Comparison of ENCODE assay signal across 13 cellular contexts in genomic region chr1:47002211-47002610, GRCh38. TPM values are rescaled to one million over a fixed set of nuclear protein-coding genes. Genes with fewer than 3 reads are reported as not detected.
A peak's percentile ranks its signal among the peaks of the same experiment; 100 is the strongest.
DNase-seq lines count a peak whose midpoint lies in the region; ATAC-seq, FAIRE-seq and TF ChIP-seq lines count a peak whose summit lies in the region.
"Had no signal": no experiment of that assay in that cellular context is flagged by ENCODE, and none has a peak within 500 bp of the region (broad histone marks: within the 10 kb centered on the region; RNA-seq: fewer than 3 reads in every experiment).

No MANE protein-coding gene starts in this region.

- no TSS peak for BruUV-seq in GM12878 (replicated peaks; lab: Mats Ljungman, UMichigan)

- no peaks in the 10 kb centered on the region for H4K20me1 ChIP-seq in GM12878 (ENCODE audit: control insufficient read depth, insufficient read depth)

- SMC1A ChIA-PET in GM12878 (lab: Charles Lee; ENCODE audit: uncharacterized antibody, unreplicated experiment): no interaction called here

- RAD21 ChIA-PET in GM12878 (lab: Charles Lee; ENCODE audit: unreplicated experiment): no interaction called here

- H3K27ac ChIP-seq in GM12878 (ENCODE audit: control insufficient read depth, insufficient read depth) (no peak overlapping the region), prostate gland (no peak overlapping the region), upper lobe of right lung (no peak overlapping the region)

- no peak for ATAC-seq in GM12878
- ATAC-seq in upper lobe of right lung: no peak
- no peak for ATAC-seq in GM18498 (IDR thresholded peaks at IDR 0.05; ENCODE audit: unreplicated experiment)
- ATAC-seq in HG03565 (IDR thresholded peaks at IDR 0.05; ENCODE audit: unreplicated experiment): no peak

- POLR2A ChIA-PET in GM12878 (lab: Charles Lee): no interaction called here

- no peaks in the 10 kb centered on the region for H3K4me1 Mint-ChIP-seq in nephron progenitor cell

- DNase-seq in GM12864 (ENCODE audit: low read depth) (no peak), GM12878 (ENCODE audit: low read depth, low spot score) (no peak), nephron progenitor cell (no peak), prostate gland (ENCODE audit: low spot score) (no peak), upper lobe of right lung (no peak)
- DNase-seq: activated T-cell treated with anti-CD3 and anti-CD28 coated beads, Interleukin-2, amount 50 U/mL, for 1 hour; KG1; NCI-H510A; posterior cingulate gyrus had no signal

- H2AFZ ChIP-seq in GM12878 (ENCODE audit: control insufficient read depth, low read depth, low read length): no peak overlapping the region

- no peak overlapping the region for H3K27ac Mint-ChIP-seq in nephron progenitor cell

- FAIRE-seq in GM12878 (lab: Jason Lieb, UNC): no peak

- TF ChIP-seq CTCF in GM12864 (IDR thresholded peaks at IDR 0.05; ENCODE audit: low read depth, low read length, missing control alignments) (peak; percentile 46), LNCAP (IDR thresholded peaks at IDR 0.05) (peak; percentile 66), GM12878 (IDR thresholded peaks at IDR 0.05 in 2 of 3, conservative IDR thresholded peaks at IDR 0.05 in 1 of 3; ENCODE audit: control insufficient read depth in 2 of 3, extremely low read depth in 1 of 3, insufficient read depth in 1 of 3, low read depth in 3 of 3, low read length in 3 of 3) (peak; percentile 27 to 40 (median 28); a peak in 4 of 6 replicates), nephron progenitor cell (IDR thresholded peaks at IDR 0.05) (peak; percentile 41), prostate gland (IDR thresholded peaks at IDR 0.05) (peak in 1 of 4 experiments; percentile 24), upper lobe of right lung (IDR thresholded peaks at IDR 0.05) (no peak)

- TF ChIP-seq RAD21 in GM12878 (IDR thresholded peaks at IDR 0.05; ENCODE audit: insufficient read depth, low read depth, low read length): no peak

- H3K27me3 ChIP-seq in GM12878 (replicated peaks in 1 of 2; ENCODE audit: control insufficient read depth in 2 of 2, insufficient read depth in 2 of 2, low read length in 1 of 2) (no peaks in the 10 kb centered on the region), prostate gland (replicated peaks; ENCODE audit: insufficient read depth) (no peaks in the 10 kb centered on the region), upper lobe of right lung (no peaks in the 10 kb centered on the region)

- peaks cover 16% of the 10 kb centered on the region for H3K9me3 Mint-ChIP-seq in nephron progenitor cell

- no peaks in the 10 kb centered on the region for H3K79me2 ChIP-seq in GM12878 (ENCODE audit: control insufficient read depth, insufficient read depth, low read length)

- no peak overlapping the region for H3K9ac ChIP-seq in GM12878 (ENCODE audit: control insufficient read depth, insufficient read depth, low read length)

- no peak overlapping the region for H3K4me2 ChIP-seq in GM12878 (ENCODE audit: control insufficient read depth, insufficient read depth)

- no peak overlapping the region for H3K4me3 Mint-ChIP-seq in nephron progenitor cell

- in situ Hi-C loops in GM12878 (cut with MboI): no loop called here

- intact Hi-C loops in GM12878 (cut with micrococcal nuclease; ENCODE audit: unreplicated experiment): no loop called here
- intact Hi-C loops in prostate gland (cut with DNase I): no loop called here
- intact Hi-C loops in upper lobe of right lung (cut with DNase I): no loop called here

- no peaks in the 10 kb centered on the region; the same call in 2 of the 3 replicates for H3K9me3 ChIP-seq in GM12878 (replicated peaks; ENCODE audit: control insufficient read depth, insufficient read depth, low read length)
- H3K9me3 ChIP-seq in prostate gland: no peaks in the 10 kb centered on the region
- H3K9me3 ChIP-seq in upper lobe of right lung: no peaks in the 10 kb centered on the region

- WGBS in GM12878 (ENCODE audit: insufficient coverage, insufficient replicate concordance, low lambda C conversion rate, missing lambda C conversion rate): 0% methylated on average over 1 of the region's 1 CpG
- WGBS in prostate gland: 39% methylated on average over 1 of the region's 1 CpG

- H3K36me3 ChIP-seq in GM12878 (ENCODE audit: control insufficient read depth in 2 of 2, insufficient read depth in 2 of 2, low read length in 1 of 2): no peaks in the 10 kb centered on the region
- H3K36me3 ChIP-seq in prostate gland: no peaks in the 10 kb centered on the region
- no peaks in the 10 kb centered on the region for H3K36me3 ChIP-seq in upper lobe of right lung

- CTCF ChIA-PET in GM12878 (lab: Yijun Ruan, JAX): interaction anchor here (0.7 kb wide), 1 partner anchor 177 kb away, joined by 3 read pairs; no protein-coding TSS in a partner anchor

- H3K4me1 ChIP-seq in GM12878 (ENCODE audit: control insufficient read depth, insufficient read depth, low read length) (no peaks in the 10 kb centered on the region), prostate gland (replicated peaks) (no peaks in the 10 kb centered on the region), upper lobe of right lung (no peaks in the 10 kb centered on the region)

- peaks cover 11% of the 10 kb centered on the region for H3K27me3 Mint-ChIP-seq in nephron progenitor cell (ENCODE audit: low read depth, poor library complexity)

- no peak for TF ChIP-seq EP300 in GM12878 (IDR thresholded peaks at IDR 0.05; ENCODE audit: borderline replicate concordance in 1 of 2, control insufficient read depth in 1 of 2, low read depth in 2 of 2, low read length in 2 of 2)

- TF ChIP-seq POLR2A in GM12878 (IDR thresholded peaks at IDR 0.05; ENCODE audit: low read depth, low read length) (no peak), prostate gland (IDR thresholded peaks at IDR 0.05) (no peak)

- no peak overlapping the region for H3K4me3 ChIP-seq in GM12864 (ENCODE audit: low read depth, low read length)
- H3K4me3 ChIP-seq in GM12878: no peak overlapping the region
- no peak overlapping the region for H3K4me3 ChIP-seq in prostate gland
- H3K4me3 ChIP-seq in upper lobe of right lung: no peak overlapping the region

- no peaks in the 10 kb centered on the region for H3K36me3 Mint-ChIP-seq in nephron progenitor cell (ENCODE audit: low read depth)

TF ChIP-seq in GM12878, 131 proteins besides CTCF, POLR2A, EP300 and RAD21 (continues in another document):
- TF ChIP-seq, protein P1, sequence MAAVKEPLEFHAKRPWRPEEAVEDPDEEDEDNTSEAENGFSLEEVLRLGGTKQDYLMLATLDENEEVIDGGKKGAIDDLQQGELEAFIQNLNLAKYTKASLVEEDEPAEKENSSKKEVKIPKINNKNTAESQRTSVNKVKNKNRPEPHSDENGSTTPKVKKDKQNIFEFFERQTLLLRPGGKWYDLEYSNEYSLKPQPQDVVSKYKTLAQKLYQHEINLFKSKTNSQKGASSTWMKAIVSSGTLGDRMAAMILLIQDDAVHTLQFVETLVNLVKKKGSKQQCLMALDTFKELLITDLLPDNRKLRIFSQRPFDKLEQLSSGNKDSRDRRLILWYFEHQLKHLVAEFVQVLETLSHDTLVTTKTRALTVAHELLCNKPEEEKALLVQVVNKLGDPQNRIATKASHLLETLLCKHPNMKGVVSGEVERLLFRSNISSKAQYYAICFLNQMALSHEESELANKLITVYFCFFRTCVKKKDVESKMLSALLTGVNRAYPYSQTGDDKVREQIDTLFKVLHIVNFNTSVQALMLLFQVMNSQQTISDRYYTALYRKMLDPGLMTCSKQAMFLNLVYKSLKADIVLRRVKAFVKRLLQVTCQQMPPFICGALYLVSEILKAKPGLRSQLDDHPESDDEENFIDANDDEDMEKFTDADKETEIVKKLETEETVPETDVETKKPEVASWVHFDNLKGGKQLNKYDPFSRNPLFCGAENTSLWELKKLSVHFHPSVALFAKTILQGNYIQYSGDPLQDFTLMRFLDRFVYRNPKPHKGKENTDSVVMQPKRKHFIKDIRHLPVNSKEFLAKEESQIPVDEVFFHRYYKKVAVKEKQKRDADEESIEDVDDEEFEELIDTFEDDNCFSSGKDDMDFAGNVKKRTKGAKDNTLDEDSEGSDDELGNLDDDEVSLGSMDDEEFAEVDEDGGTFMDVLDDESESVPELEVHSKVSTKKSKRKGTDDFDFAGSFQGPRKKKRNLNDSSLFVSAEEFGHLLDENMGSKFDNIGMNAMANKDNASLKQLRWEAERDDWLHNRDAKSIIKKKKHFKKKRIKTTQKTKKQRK (IDR thresholded peaks at IDR 0.05; ENCODE audit: low read depth, low read length): no peak
- no peak for TF ChIP-seq SMC3 (IDR thresholded peaks at IDR 0.05; ENCODE audit: borderline replicate concordance, low read length)
- no peak for TF ChIP-seq ZBED1 (IDR thresholded peaks at IDR 0.05; ENCODE audit: borderline replicate concordance)
- no peak for TF ChIP-seq ZNF217 (IDR thresholded peaks at IDR 0.05)
- no peak for TF ChIP-seq EGR1 (IDR thresholded peaks at IDR 0.05; ENCODE audit: borderline replicate concordance in 1 of 2, low read depth in 2 of 2, low read length in 2 of 2)
- TF ChIP-seq CBFB (IDR thresholded peaks at IDR 0.05; ENCODE audit: low read depth): no peak
- no peak for TF ChIP-seq YBX1 (IDR thresholded peaks at IDR 0.05)
- no peak for TF ChIP-seq USF2 (IDR thresholded peaks at IDR 0.05; ENCODE audit: borderline replicate concordance, low read depth, low read length)

RNA-seq across cellular contexts. Expression of gene CYP4X1, which starts 21.3 kb away (rescaled TPM):
- total RNA-seq in GM12878 (2013; cell fraction: nucleolus; rRNA removed): not detected in 2 replicates
- total RNA-seq in GM12878 (2014; rRNA removed) (not detected in 2 replicates), GM12878 (2014; rRNA removed; fragmentation: Illumina TruSeq; extraction: Trizol) (0.04 TPM in 1 of 2 replicates, not detected in the other), GM12878 (2021) (not detected in 2 replicates), prostate gland (10 to 100 TPM; 34.7 TPM), upper lobe of right lung (6.8 TPM)
- not detected for polyA plus RNA-seq in GM12878 (2011; ENCODE audit: low read depth)
- polyA plus RNA-seq in GM12878 (2011; rRNA removed) (0.03 TPM in 1 of 2 replicates, not detected in the other), GM12878 (2014; fragmentation: Illumina TruSeq; extraction: Trizol) (0.03 TPM in 1 of 2 replicates, not detected in the other), GM12878 (2014; fragmentation: Nextera tagmentation; extraction: Ambion mirVana) (not detected), GM12878 (2014; rRNA removed) (not detected in 2 replicates), GM12878 (2016; fragmentation: Nextera tagmentation; extraction: Ambion mirVana) (not detected)
- polyA plus RNA-seq in GM12878 (2011; cell fraction: cytosol; rRNA removed): 0.03 and 0.04 TPM in 2 replicates
- 0.16 TPM in 1 of 2 replicates, not detected in the other for polyA plus RNA-seq in GM12878 (2011; cell fraction: nucleus; rRNA removed)
- not detected in 2 replicates for polyA plus RNA-seq in GM12878 (2012)
- not detected in 2 replicates for polyA minus RNA-seq in GM12878 (2011; rRNA and poly(A)+ RNA removed)
- polyA minus RNA-seq in GM12878 (2011; cell fraction: cytosol; rRNA and poly(A)+ RNA removed): not detected in 2 replicates
- not detected in 2 replicates for polyA minus RNA-seq in GM12878 (2011; cell fraction: nucleus; rRNA and poly(A)+ RNA removed)
- total RNA-seq: fibroblast of lung had no signal
